In the genomic region with DNA sequence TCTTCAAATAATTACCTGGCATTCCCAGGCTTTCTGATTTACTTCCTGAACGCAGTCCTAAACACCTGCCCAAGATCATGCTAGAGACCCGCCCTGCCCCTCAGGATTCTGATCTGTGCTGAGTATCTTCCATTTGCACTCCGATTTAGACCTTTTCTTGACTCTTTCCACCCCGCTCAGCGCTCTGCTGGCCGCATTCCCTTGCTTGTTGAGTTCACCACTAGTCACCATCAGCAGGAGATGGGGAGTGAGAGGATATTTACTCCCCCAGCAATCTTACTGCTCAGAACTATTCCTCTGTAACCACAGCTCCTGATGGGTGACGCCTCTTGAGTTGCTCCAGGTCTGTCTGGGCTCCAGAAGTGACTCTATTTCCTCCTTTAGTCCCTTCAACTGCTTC, we compare ENCODE assay signal across 6 cellular contexts.
"Had no signal": no experiment of that assay in that cellular context is flagged by ENCODE, and none has a peak within 500 bp of the region (broad histone marks: within the 10 kb centered on the region; RNA-seq: fewer than 3 reads in every experiment).

No MANE protein-coding gene starts in this region.

- H3K4me3 ChIP-seq: GM23248, HAP-1 had no signal

- DNase-seq: GM23248, GOT3, H7, HFFc6 had no signal

- H3K36me3 ChIP-seq: HAP-1 had no signal

- H3K4me1 ChIP-seq: HAP-1 had no signal

- H3K27ac ChIP-seq: GM23248, HL-60 had no signal

- H3K9ac ChIP-seq: GM23248 had no signal

- H2AFZ ChIP-seq: GM23248 had no signal

- H3K9me3 ChIP-seq: HAP-1 had no signal
